Comparison of ENCODE assay signal across 1 cellular context in genomic region chr16:89563639-89564392, GRCh38.
TF ChIP-seq lines count a peak whose summit lies in the region.

No MANE protein-coding gene starts in this region.

TF ChIP-seq in HepG2, 621 proteins besides CTCF, POLR2A, EP300 and RAD21 (continued from another document and continues in another):
- 0 out of 2 replicates have a peak, but pooled peaks have one; percentile 14 for TF ChIP-seq ARID5B (CRISPR knock-in tag; IDR thresholded peaks at IDR 0.05)
- TF ChIP-seq TBP (CRISPR knock-in tag; IDR thresholded peaks at IDR 0.05): no peak
- TF ChIP-seq ZNF335 (CRISPR knock-in tag; IDR thresholded peaks at IDR 0.05): peak; percentile 19; the same call in 1 of the 2 replicates
- no peak for TF ChIP-seq ZNF710 (CRISPR knock-in tag; IDR thresholded peaks at IDR 0.05; ENCODE audit: borderline replicate concordance)
- 0 out of 2 replicates have a peak, but pooled peaks have one; percentile 32 for TF ChIP-seq FOXO1 (CRISPR knock-in tag; IDR thresholded peaks at IDR 0.05)
- TF ChIP-seq ZNF781 (CRISPR knock-in tag; IDR thresholded peaks at IDR 0.05; ENCODE audit: borderline replicate concordance, not compliant biosample characterization): no peak
- no peak for TF ChIP-seq ZNF510 (CRISPR knock-in tag; IDR thresholded peaks at IDR 0.05; ENCODE audit: low read depth)
- TF ChIP-seq BCL3 (CRISPR knock-in tag; IDR thresholded peaks at IDR 0.05): no peak
- no peak for TF ChIP-seq PITX1 (CRISPR knock-in tag; IDR thresholded peaks at IDR 0.05)
- no peak for TF ChIP-seq ZNF556 (CRISPR knock-in tag; IDR thresholded peaks at IDR 0.05; ENCODE audit: borderline replicate concordance)
- no peak for TF ChIP-seq ZNF747 (CRISPR knock-in tag; IDR thresholded peaks at IDR 0.05; ENCODE audit: borderline replicate concordance)
- TF ChIP-seq SOX13 (IDR thresholded peaks at IDR 0.05): no peak
- no peak for TF ChIP-seq SOX13 (CRISPR knock-in tag; conservative IDR thresholded peaks at IDR 0.05 in 1 of 2, IDR thresholded peaks at IDR 0.05 in 1 of 2)
- TF ChIP-seq EHMT2 (IDR thresholded peaks at IDR 0.05; ENCODE audit: borderline replicate concordance, low read depth, low read length): no peak
- TF ChIP-seq NPAS2 (CRISPR knock-in tag; IDR thresholded peaks at IDR 0.05; ENCODE audit: borderline replicate concordance): no peak
- no peak for TF ChIP-seq ZNF468 (CRISPR knock-in tag; IDR thresholded peaks at IDR 0.05)
- TF ChIP-seq MLX (CRISPR knock-in tag; IDR thresholded peaks at IDR 0.05): peak; percentile 11; the same call in 1 of the 2 replicates
- TF ChIP-seq ZBTB49 (CRISPR knock-in tag; IDR thresholded peaks at IDR 0.05; ENCODE audit: borderline replicate concordance): no peak
- no peak for TF ChIP-seq DNMT3B (CRISPR knock-in tag; conservative IDR thresholded peaks at IDR 0.05)
- peak; percentile 59 for TF ChIP-seq POLR2G (IDR thresholded peaks at IDR 0.05; ENCODE audit: low read depth, low read length)
- TF ChIP-seq CREM (IDR thresholded peaks at IDR 0.05): no peak
- TF ChIP-seq CREM (CRISPR knock-in tag; IDR thresholded peaks at IDR 0.05): no peak
- TF ChIP-seq ZNF333 (CRISPR knock-in tag; IDR thresholded peaks at IDR 0.05; ENCODE audit: borderline replicate concordance): no peak
- TF ChIP-seq ZNF10 (CRISPR knock-in tag; IDR thresholded peaks at IDR 0.05; ENCODE audit: borderline replicate concordance, low read depth): no peak
- 0 out of 2 replicates have a peak, but pooled peaks have one; percentile 19 for TF ChIP-seq BORCS8-MEF2B (CRISPR knock-in tag; IDR thresholded peaks at IDR 0.05)
- TF ChIP-seq ZNF407 (CRISPR knock-in tag; IDR thresholded peaks at IDR 0.05; ENCODE audit: not compliant biosample characterization): no peak
- TF ChIP-seq IRF1 (CRISPR knock-in tag; IDR thresholded peaks at IDR 0.05; ENCODE audit: low read depth): no peak
- no peak for TF ChIP-seq SP2 (CRISPR knock-in tag; IDR thresholded peaks at IDR 0.05)
- TF ChIP-seq ZNF33A (CRISPR knock-in tag; IDR thresholded peaks at IDR 0.05; ENCODE audit: borderline replicate concordance): no peak
- TF ChIP-seq RCOR2 (CRISPR knock-in tag; IDR thresholded peaks at IDR 0.05): no peak
- no peak for TF ChIP-seq PBX2 (CRISPR knock-in tag; IDR thresholded peaks at IDR 0.05)
- TF ChIP-seq HIC2 (CRISPR knock-in tag; IDR thresholded peaks at IDR 0.05; ENCODE audit: low read depth): 0 out of 2 replicates have a peak, but pooled peaks have one; percentile 11
